9 cellular contexts compared by ENCODE assay signal in genomic region chr6:170152989-170153388, GRCh38.
DNase-seq lines count a peak whose midpoint lies in the region; ATAC-seq lines count a peak whose summit lies in the region.
"Had no signal": no experiment of that assay in that cellular context is flagged by ENCODE, and none has a peak within 500 bp of the region (broad histone marks: within the 10 kb centered on the region; RNA-seq: fewer than 3 reads in every experiment).

No MANE protein-coding gene starts in this region.

- DNase-seq in DMS53 (lab: John Stamatoyannopoulos, UW) (peak; percentile 91), NCI-H187 treated with DMSO at 0.1 percent for 48 hours (lab: John Stamatoyannopoulos, UW) (peak; percentile 28), cerebellar cortex (ENCODE audit: low spot score) (peak; percentile 76), cortex of kidney (lab: John Stamatoyannopoulos, UW) (no peak)
- no peak for DNase-seq in effector CD8-positive, alpha-beta T cell (lab: John Stamatoyannopoulos, UW)

- no peak overlapping the region for H3K4me3 ChIP-seq in mesodermal cell (ENCODE audit: extremely low read depth, insufficient read depth, low read length, poor library complexity, severe bottlenecking)
- H3K4me3 ChIP-seq: SJSA1 had no signal

- H3K9me3 ChIP-seq in mesodermal cell (ENCODE audit: control insufficient read depth, low read length) = no peaks in the 10 kb centered on the region

- peaks cover 9% of the 10 kb centered on the region for H3K4me1 ChIP-seq in mesodermal cell (ENCODE audit: control insufficient read depth, insufficient read depth, low read length, poor library complexity, severe bottlenecking)
- H3K4me1 ChIP-seq: SJSA1 had no signal

- H3K27ac ChIP-seq in mesodermal cell (ENCODE audit: low read depth, low read length, severe bottlenecking) = peak overlapping the region; percentile 33
- H3K27ac ChIP-seq: SJSA1 had no signal

- WGBS in mesodermal cell (ENCODE audit: insufficient coverage in 2 of 2), 2 experiments = 18 to 25% methylated on average over 3 to 5 of the region's 13 CpGs

- ATAC-seq in HG03135 (IDR thresholded peaks at IDR 0.05; ENCODE audit: unreplicated experiment) (no peak), GM18909 (IDR thresholded peaks at IDR 0.05; ENCODE audit: poor library complexity, unreplicated experiment) (no peak)

- H3K36me3 ChIP-seq in mesodermal cell (ENCODE audit: control insufficient read depth, insufficient read depth, low read length) = no peaks in the 10 kb centered on the region
- H3K36me3 ChIP-seq: SJSA1 had no signal

Comparison
In these comparisons a context has a peak if more than half of its experiments do, and no peak if none do; other contexts are left out.
1. DNase-seq: peak in DMS53 (single experiment), NCI-H187 treated with DMSO at 0.1 percent for 48 hours (single experiment) and cerebellar cortex (single experiment); none in cortex of kidney (single experiment) and effector CD8-positive, alpha-beta T cell (single experiment).